ENCODE assay signal across 12 cellular contexts in genomic region chr20:49889943-49890650, GRCh38. TPM values are rescaled to one million over a fixed set of nuclear protein-coding genes. Genes with fewer than 3 reads are reported as not detected.
DNase-seq lines count a peak whose midpoint lies in the region; ATAC-seq and TF ChIP-seq lines count a peak whose summit lies in the region.
"Had no signal": no experiment of that assay in that cellular context is flagged by ENCODE, and none has a peak within 500 bp of the region (broad histone marks: within the 10 kb centered on the region; RNA-seq: fewer than 3 reads in every experiment).

No MANE protein-coding gene starts in this region.

- no peaks in the 10 kb centered on the region for H3K27me3 Mint-ChIP-seq in activated CD4-positive, alpha-beta T cell treated with anti-CD3 and anti-CD28 coated beads for 36 hours
- H3K27me3 Mint-ChIP-seq: T-cell had no signal

- POLR2A ChIA-PET in activated CD4-positive, alpha-beta T cell treated with anti-CD3 and anti-CD28 coated beads for 36 hours (lab: Charles Lee): no interaction called here

- H3K4me1 ChIP-seq in left lung: peaks cover 26 to 83% of the 10 kb centered on the region in 2 donors

- H3K4me3 ChIP-seq in kidney epithelial cell (ENCODE audit: low read depth, low read length): no peak overlapping the region
- no peak overlapping the region for H3K4me3 ChIP-seq in left lung
- H3K4me3 ChIP-seq: thoracic aorta had no signal

- H3K36me3 ChIP-seq in kidney epithelial cell (ENCODE audit: control insufficient read depth, insufficient read depth, low read length) (no peaks in the 10 kb centered on the region), left lung (peaks cover 0 to 48% of the 10 kb centered on the region in 2 donors)

- CTCF ChIA-PET in activated CD4-positive, alpha-beta T cell treated with anti-CD3 and anti-CD28 coated beads for 36 hours (lab: Charles Lee): interaction anchor here (1.1 to 1.5 kb wide), 2 partner anchors 12 to 17 kb away, joined by 3 to 7 read pairs; no protein-coding TSS in a partner anchor

- peak; percentile 28 for DNase-seq in activated CD4-positive, alpha-beta T cell treated with anti-CD3 and anti-CD28 coated beads for 36 hours
- no peak for DNase-seq in activated CD4-positive, alpha-beta T cell treated with anti-CD3 and anti-CD28 coated beads, Interleukin-2, amount 50 U/mL, for 4 hours
- DNase-seq in kidney epithelial cell (ENCODE audit: low read depth) (no peak), left lung (no peak)
- DNase-seq: ACHN; stimulated activated CD4-positive, alpha-beta T cell treated with anti-CD3 and anti-CD28 coated beads, Interleukin-4, amount 100 ng/mL, for 24 hours had no signal

- H3K27ac Mint-ChIP-seq in activated CD4-positive, alpha-beta T cell treated with anti-CD3 and anti-CD28 coated beads for 36 hours: no peak overlapping the region

- peaks cover 28% of the 10 kb centered on the region for H3K4me1 Mint-ChIP-seq in activated CD4-positive, alpha-beta T cell treated with anti-CD3 and anti-CD28 coated beads for 36 hours

- intact Hi-C loops in activated CD4-positive, alpha-beta T cell treated with anti-CD3 and anti-CD28 coated beads for 36 hours (cut with DNase I, micrococcal nuclease): loop anchor here (5.0 kb wide), 2 partner anchors 37 to 348 kb away; no protein-coding TSS in a partner anchor
- intact Hi-C loops in left lung (cut with DNase I): no loop called here

- no peaks in the 10 kb centered on the region for H3K9me3 Mint-ChIP-seq in activated CD4-positive, alpha-beta T cell treated with anti-CD3 and anti-CD28 coated beads for 36 hours (ENCODE audit: low read depth)
- H3K9me3 Mint-ChIP-seq: T-cell had no signal

- ATAC-seq in activated CD4-positive, alpha-beta T cell treated with anti-CD3 and anti-CD28 coated beads for 36 hours: no peak
- ATAC-seq in HG03025 (IDR thresholded peaks at IDR 0.05; ENCODE audit: low FRiP score, unreplicated experiment) (no peak), HG03175 (IDR thresholded peaks at IDR 0.05; ENCODE audit: unreplicated experiment) (no peak), left lung (no peak)
- ATAC-seq: T-cell had no signal

- H3K27me3 ChIP-seq in kidney epithelial cell (ENCODE audit: control insufficient read depth, insufficient read depth, low read length): no peaks in the 10 kb centered on the region
- no peaks in the 10 kb centered on the region for H3K27me3 ChIP-seq in left lung

- H3K27ac ChIP-seq in VCaP: peak overlapping the region; percentile 32; the same call in 1 of the 2 replicates
- H3K27ac ChIP-seq in temporal lobe (ENCODE audit: low read depth, low read length): peak overlapping the region; percentile 59
- peak overlapping the region in 1 of 2 donors; percentile 59 for H3K27ac ChIP-seq in left lung
- H3K27ac ChIP-seq: thoracic aorta had no signal

- no peak overlapping the region for H3K4me3 Mint-ChIP-seq in activated CD4-positive, alpha-beta T cell treated with anti-CD3 and anti-CD28 coated beads for 36 hours
- H3K4me3 Mint-ChIP-seq: T-cell had no signal

- peak; percentile 60 for TF ChIP-seq CTCF in VCaP (conservative IDR thresholded peaks at IDR 0.05)
- peak; percentile 36 for TF ChIP-seq CTCF in kidney epithelial cell (IDR thresholded peaks at IDR 0.05; ENCODE audit: insufficient read depth, low read length, poor library complexity, severe bottlenecking)
- peak in 1 of 2 donors; percentile 15 for TF ChIP-seq CTCF in left lung (IDR thresholded peaks at IDR 0.05)

- H3K9me3 ChIP-seq in left lung: no peaks in the 10 kb centered on the region
- H3K9me3 ChIP-seq: thoracic aorta had no signal

- peaks cover 13% of the 10 kb centered on the region for H3K36me3 Mint-ChIP-seq in activated CD4-positive, alpha-beta T cell treated with anti-CD3 and anti-CD28 coated beads for 36 hours (ENCODE audit: low read depth)

RNA-seq across cellular contexts. Expression of gene SPATA2, which starts 25.2 kb away (rescaled TPM):
- 10 to 100 TPM in 1 of 2 experiments, 1 to 10 TPM in 1; 8.7 to 10.1 TPM for total RNA-seq in activated CD4-positive, alpha-beta T cell treated with anti-CD3 and anti-CD28 coated beads for 36 hours
- 3.9 and 5.1 TPM in 2 replicates for total RNA-seq in kidney epithelial cell
- 4.2 TPM for total RNA-seq in temporal lobe
- 1 to 10 TPM; 6.9 to 7.1 TPM for total RNA-seq in left lung

RNA-seq across cellular contexts. Expression of gene RNF114, which starts 46.1 kb away (rescaled TPM):
- total RNA-seq in activated CD4-positive, alpha-beta T cell treated with anti-CD3 and anti-CD28 coated beads for 36 hours: 10 to 100 TPM; 47.5 to 66.6 TPM
- total RNA-seq in kidney epithelial cell: 138 and 216 TPM in 2 replicates
- 25.6 TPM for total RNA-seq in temporal lobe
- total RNA-seq in left lung: 10 to 100 TPM; 63.5 to 69.0 TPM

Comparison
In these comparisons a context has a peak if more than half of its experiments do, and no peak if none do; other contexts are left out.
1. intact Hi-C loops: an anchor here in activated CD4-positive, alpha-beta T cell treated with anti-CD3 and anti-CD28 coated beads for 36 hours (5.0 kb wide); none called in left lung.